ENCODE assay signal across 8 cellular contexts in genomic region chr12:49232940-49233841, GRCh38. TPM values are rescaled to one million over a fixed set of nuclear protein-coding genes. Genes with fewer than 3 reads are reported as not detected.
A peak's percentile ranks its signal among the peaks of the same experiment; 100 is the strongest.
DNase-seq lines count a peak whose midpoint lies in the region; TF ChIP-seq lines count a peak whose summit lies in the region.

No MANE protein-coding gene starts in this region.

- intact Hi-C loops in breast epithelium (cut with DNase I; ENCODE audit: low total_unique reads), result no loop called here

- H3K9me3 ChIP-seq in smooth muscle cell (replicated peaks; ENCODE audit: low read depth), result no peaks in the 10 kb centered on the region
- no peaks in the 10 kb centered on the region for H3K9me3 ChIP-seq in breast epithelium

- no peaks in the 10 kb centered on the region for H3K36me3 ChIP-seq in smooth muscle cell (ENCODE audit: low read depth)
- H3K36me3 ChIP-seq in breast epithelium, result no peaks in the 10 kb centered on the region

- WGBS in smooth muscle cell (ENCODE audit: low lambda C conversion rate), result 52% methylated on average over 25 of the region's 25 CpGs

- no peaks in the 10 kb centered on the region for H3F3A ChIP-seq in smooth muscle cell (ENCODE audit: low read depth)

- H3K4me1 ChIP-seq in smooth muscle cell (ENCODE audit: low read depth), result peaks cover 21% of the 10 kb centered on the region
- H3K4me1 ChIP-seq in breast epithelium, result no peaks in the 10 kb centered on the region

- H4K20me1 ChIP-seq in smooth muscle cell (ENCODE audit: low read depth), result no peaks in the 10 kb centered on the region

- H2AFZ ChIP-seq in smooth muscle cell (ENCODE audit: low read depth), result peak overlapping the region; percentile 89

- H3K27me3 ChIP-seq in smooth muscle cell (ENCODE audit: low read depth) (no peaks in the 10 kb centered on the region), breast epithelium (no peaks in the 10 kb centered on the region)

- no peak for TF ChIP-seq CTCF in smooth muscle cell (IDR thresholded peaks at IDR 0.05; ENCODE audit: borderline replicate concordance, insufficient read depth, poor library complexity, severe bottlenecking)
- TF ChIP-seq CTCF in breast epithelium (IDR thresholded peaks at IDR 0.05), result no peak

- DNase-seq in GOT3 (lab: John Stamatoyannopoulos, UW), result peak; percentile 73
- peak; percentile 62 for DNase-seq in NCI-H2227 treated with DMSO at 0.1 percent for 48 hours (lab: John Stamatoyannopoulos, UW)
- DNase-seq in astrocyte of the hippocampus (ENCODE audit: low read depth, low spot score), result peak; percentile 86
- DNase-seq in kidney tubule cell (ENCODE audit: low spot score), result peak; percentile 14
- DNase-seq in smooth muscle cell (lab: John Stamatoyannopoulos, UW; ENCODE audit: unreplicated experiment), result peak; percentile 14
- no peak for DNase-seq in dedifferentiated amniotic fluid mesenchymal stem cell (ENCODE audit: extremely low spot score)
- no peak for DNase-seq in Kasumi-1 (lab: John Stamatoyannopoulos, UW)
- no peak for DNase-seq in breast epithelium (ENCODE audit: low spot score in 2 of 2)

- TF ChIP-seq POLR2A in breast epithelium (IDR thresholded peaks at IDR 0.05), result no peak

- no peaks in the 10 kb centered on the region for H3K79me2 ChIP-seq in smooth muscle cell (ENCODE audit: low read depth)

- H3K4me3 ChIP-seq in smooth muscle cell, result peak overlapping the region; percentile 29
- no peak overlapping the region for H3K4me3 ChIP-seq in breast epithelium

- H3K4me2 ChIP-seq in smooth muscle cell, result peak overlapping the region; percentile 82

- H3K27ac ChIP-seq in smooth muscle cell (ENCODE audit: low read depth), result peak overlapping the region; percentile 73
- H3K27ac ChIP-seq in breast epithelium, result peak overlapping the region in 1 of 2 donors; percentile 23

- peak overlapping the region; percentile 67 for H3K9ac ChIP-seq in smooth muscle cell (ENCODE audit: low read depth)

RNA-seq across cellular contexts. Expression of gene TUBA1C, which starts 31.7 kb away (rescaled TPM):
- total RNA-seq in smooth muscle cell (538 and 586 TPM in 2 replicates), breast epithelium (100 to 1,000 TPM in 1 of 3 donors, 10 to 100 TPM in 2; 91.9 to 123 (median 97.3) TPM)
- 280 and 284 TPM in 2 replicates for polyA plus RNA-seq in smooth muscle cell

RNA-seq across cellular contexts. Expression of gene TUBA1A, which starts 44.3 kb away (rescaled TPM):
- 1,161 and 1,305 TPM in 2 replicates for total RNA-seq in smooth muscle cell
- polyA plus RNA-seq in smooth muscle cell, result 981 and 1,375 TPM in 2 replicates
- total RNA-seq in breast epithelium, result 100 to 1,000 TPM; 133 to 215 (median 150) TPM

Comparison
In these comparisons a context has a peak if more than half of its experiments do, and no peak if none do; other contexts are left out.
1. DNase-seq: peak in GOT3 (single experiment), NCI-H2227 treated with DMSO at 0.1 percent for 48 hours (single experiment), astrocyte of the hippocampus (single experiment), kidney tubule cell (single experiment) and smooth muscle cell (single experiment); none in dedifferentiated amniotic fluid mesenchymal stem cell (single experiment), Kasumi-1 (0 of 2) and breast epithelium (0 of 2).